In the genomic region with DNA sequence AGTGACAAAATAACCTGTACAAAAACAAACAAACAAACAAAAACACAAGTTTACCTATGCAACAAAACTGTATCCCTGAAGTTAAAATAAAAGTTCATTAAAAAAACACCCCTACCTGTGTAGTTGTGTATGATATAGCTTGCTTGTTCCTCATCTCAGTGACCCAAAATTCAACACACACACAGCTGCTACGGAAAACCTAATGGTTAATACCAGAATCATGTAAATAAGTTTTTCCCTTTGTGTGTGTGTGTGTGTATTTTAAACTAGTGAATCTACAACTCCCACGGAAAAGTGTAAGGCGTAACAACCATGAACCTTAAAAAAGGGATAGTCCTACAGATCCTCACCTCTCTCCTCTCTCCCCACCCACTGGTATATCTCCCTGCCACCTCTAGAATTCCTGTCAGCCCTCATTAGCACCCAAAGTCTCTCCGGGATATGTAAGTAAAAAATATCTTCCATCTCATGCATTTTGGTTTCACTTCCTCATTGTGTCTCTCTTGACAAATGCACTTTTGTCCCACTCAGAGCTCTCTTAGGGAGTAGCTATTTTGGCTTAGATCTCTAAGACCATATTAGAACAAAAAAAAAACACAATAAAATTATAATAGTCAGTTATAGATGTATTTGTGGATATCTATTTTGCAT, we compare ENCODE assay signal across 15 cellular contexts.
DNase-seq lines count a peak whose midpoint lies in the region; ATAC-seq and TF ChIP-seq lines count a peak whose summit lies in the region.
"Had no signal": no experiment of that assay in that cellular context is flagged by ENCODE, and none has a peak within 500 bp of the region (broad histone marks: within the 10 kb centered on the region; RNA-seq: fewer than 3 reads in every experiment).

No MANE protein-coding gene starts in this region.

- TF ChIP-seq CTCF in BE2C (IDR thresholded peaks at IDR 0.05; ENCODE audit: low read depth, low read length), result no peak

- ATAC-seq in GM18498 (IDR thresholded peaks at IDR 0.05; ENCODE audit: unreplicated experiment), result peak; percentile 58
- ATAC-seq in GM21576 (IDR thresholded peaks at IDR 0.05; ENCODE audit: unreplicated experiment), result peak; percentile 46
- peak; percentile 65 for ATAC-seq in HG03565 (IDR thresholded peaks at IDR 0.05; ENCODE audit: unreplicated experiment)
- ATAC-seq: left ventricle myocardium superior had no signal

- DNase-seq in RPMI8226 (peak; percentile 66), NCI-H2171 (lab: John Stamatoyannopoulos, UW) (no peak), dedifferentiated amniotic fluid mesenchymal stem cell (ENCODE audit: extremely low spot score) (no peak), NCI-H524 (lab: John Stamatoyannopoulos, UW) (no peak), BE2C (no peak)
- DNase-seq: activated CD4-positive, CD25-positive, alpha-beta regulatory T cell treated with anti-CD3 and anti-CD28 coated beads, Interleukin-2, amount 50 U/mL, for 72 hours; activated T-cell treated with anti-CD3 and anti-CD28 coated beads, Interleukin-2, amount 50 U/mL, for 24 hours; DMS79; left ventricle myocardium superior; NCI-H1105 treated with DMSO at 0.1 percent for 48 hours; NCI-H510A; nephron progenitor cell had no signal

- no peaks in the 10 kb centered on the region for H3K9me3 ChIP-seq in BE2C

- no peaks in the 10 kb centered on the region for H3K36me3 ChIP-seq in BE2C

- no peaks in the 10 kb centered on the region for H3K4me1 ChIP-seq in BE2C

- H3K27me3 ChIP-seq in BE2C, result no peaks in the 10 kb centered on the region

- no peak overlapping the region for H3K4me3 ChIP-seq in BE2C (ENCODE audit: low read depth, low read length)
